8 cellular contexts compared by ENCODE assay signal in genomic region chr5:177004961-177005360, GRCh38. TPM values are rescaled to one million over a fixed set of nuclear protein-coding genes. Genes with fewer than 3 reads are reported as not detected.
DNase-seq lines count a peak whose midpoint lies in the region; ATAC-seq and TF ChIP-seq lines count a peak whose summit lies in the region.

No MANE protein-coding gene starts in this region.

- H3K4me3 ChIP-seq in stomach, result peak overlapping the region; percentile 79 to 97 (median 86)
- H3K4me3 ChIP-seq in adrenal gland, result peak overlapping the region in 1 of 4 donors; percentile 79
- H3K4me3 ChIP-seq in testis, result peak overlapping the region in 1 of 2 donors; percentile 99

- no peaks in the 10 kb centered on the region for H3K9me3 ChIP-seq in stomach
- H3K9me3 ChIP-seq in adrenal gland (replicated peaks in 1 of 3), result no peaks in the 10 kb centered on the region
- H3K9me3 ChIP-seq in testis, result no peaks in the 10 kb centered on the region

- DNase-seq in activated T-cell treated with anti-CD3 and anti-CD28 coated beads, Interleukin-2, amount 50 U/mL, for 24 hours, result no peak
- DNase-seq in activated T-cell treated with anti-CD3 and anti-CD28 coated beads, Interleukin-2, amount 50 U/mL, for 1 hour, result no peak
- DNase-seq in immature natural killer cell (no peak), stomach (no peak), adrenal gland (no peak), testis (no peak)

- no peaks in the 10 kb centered on the region for H3K27me3 Mint-ChIP-seq in activated T-cell treated with anti-CD3 and anti-CD28 coated beads, Interleukin-2, amount 50 U/mL, for 24 hours
- no peaks in the 10 kb centered on the region for H3K27me3 Mint-ChIP-seq in activated T-helper 17 cell treated with anti-CD3 and anti-CD28 coated beads, Interleukin-2, amount 50 U/mL, for 72 hours
- H3K27me3 Mint-ChIP-seq in immature natural killer cell (ENCODE audit: low read depth in 3 of 3), result peaks cover 3 to 12% (median 8%) of the 10 kb centered on the region in 3 donors

- H3K4me3 Mint-ChIP-seq in activated T-cell treated with anti-CD3 and anti-CD28 coated beads, Interleukin-2, amount 50 U/mL, for 24 hours, result peak overlapping the region; percentile 95
- peak overlapping the region; percentile 98 for H3K4me3 Mint-ChIP-seq in activated T-helper 17 cell treated with anti-CD3 and anti-CD28 coated beads, Interleukin-2, amount 50 U/mL, for 72 hours
- peak overlapping the region; percentile 89 to 95 (median 94) for H3K4me3 Mint-ChIP-seq in immature natural killer cell

- peaks cover 12 to 54% (median 32%) of the 10 kb centered on the region in 4 donors for H3K4me1 ChIP-seq in stomach
- H3K4me1 ChIP-seq in adrenal gland (replicated peaks in 1 of 2), result peaks cover 11 to 17% of the 10 kb centered on the region in 2 donors
- H3K4me1 ChIP-seq in testis, result peaks cover 11% of the 10 kb centered on the region

- no peak for ATAC-seq in activated T-helper 17 cell treated with anti-CD3 and anti-CD28 coated beads, Interleukin-2, amount 50 U/mL, for 72 hours (replicated peaks)
- ATAC-seq in GM18519 (IDR thresholded peaks at IDR 0.05; ENCODE audit: low FRiP score, unreplicated experiment), result no peak

- H3K4me1 Mint-ChIP-seq in activated T-cell treated with anti-CD3 and anti-CD28 coated beads, Interleukin-2, amount 50 U/mL, for 24 hours (ENCODE audit: low read depth), result peaks cover 40% of the 10 kb centered on the region
- peaks cover 18% of the 10 kb centered on the region for H3K4me1 Mint-ChIP-seq in activated T-helper 17 cell treated with anti-CD3 and anti-CD28 coated beads, Interleukin-2, amount 50 U/mL, for 72 hours
- H3K4me1 Mint-ChIP-seq in immature natural killer cell, result peaks cover 34 to 52% of the 10 kb centered on the region in 2 donors

- no peak for TF ChIP-seq EP300 in stomach (IDR thresholded peaks at IDR 0.05)

- TF ChIP-seq CTCF in stomach (IDR thresholded peaks at IDR 0.05) (no peak), adrenal gland (IDR thresholded peaks at IDR 0.05) (no peak), testis (IDR thresholded peaks at IDR 0.05) (no peak)

- intact Hi-C loops in stomach (cut with DNase I; ENCODE audit: low total_unique reads) (no loop called here), adrenal gland (cut with DNase I) (no loop called here), testis (cut with DNase I; ENCODE audit: low total_unique reads) (no loop called here)

- H3K36me3 ChIP-seq in stomach (no peaks in the 10 kb centered on the region), adrenal gland (replicated peaks in 1 of 2) (no peaks in the 10 kb centered on the region), testis (ENCODE audit: low read depth, missing control alignments) (no peaks in the 10 kb centered on the region)

- no peaks in the 10 kb centered on the region for H3K9me3 Mint-ChIP-seq in activated T-cell treated with anti-CD3 and anti-CD28 coated beads, Interleukin-2, amount 50 U/mL, for 24 hours
- H3K9me3 Mint-ChIP-seq in activated T-helper 17 cell treated with anti-CD3 and anti-CD28 coated beads, Interleukin-2, amount 50 U/mL, for 72 hours, result no peaks in the 10 kb centered on the region
- H3K9me3 Mint-ChIP-seq in immature natural killer cell, result peaks cover 0 to 4% (median 0%) of the 10 kb centered on the region in 6 donors

- H3K27me3 ChIP-seq in stomach, result no peaks in the 10 kb centered on the region
- no peaks in the 10 kb centered on the region for H3K27me3 ChIP-seq in adrenal gland
- H3K27me3 ChIP-seq in testis, result no peaks in the 10 kb centered on the region

- H3K27ac ChIP-seq in stomach, result no peak overlapping the region
- peak overlapping the region in 1 of 5 donors; percentile 95 for H3K27ac ChIP-seq in adrenal gland
- no peak overlapping the region for H3K27ac ChIP-seq in testis

- peaks cover 42% of the 10 kb centered on the region for H3K36me3 Mint-ChIP-seq in activated T-cell treated with anti-CD3 and anti-CD28 coated beads, Interleukin-2, amount 50 U/mL, for 24 hours (ENCODE audit: low read depth)
- H3K36me3 Mint-ChIP-seq in activated T-helper 17 cell treated with anti-CD3 and anti-CD28 coated beads, Interleukin-2, amount 50 U/mL, for 72 hours (ENCODE audit: low read depth), result peaks cover 26% of the 10 kb centered on the region
- H3K36me3 Mint-ChIP-seq in immature natural killer cell, result peaks cover 0 to 4% (median 0%) of the 10 kb centered on the region in 3 donors

- TF ChIP-seq POLR2A in stomach (IDR thresholded peaks at IDR 0.05), result no peak
- no peak for TF ChIP-seq POLR2A in adrenal gland (IDR thresholded peaks at IDR 0.05)
- no peak for TF ChIP-seq POLR2A in testis (IDR thresholded peaks at IDR 0.05)

- WGBS in stomach, 5 donors, result 85 to 92% (median 90%) methylated on average over 10 of the region's 10 CpGs
- 80 to 90% (median 87%) methylated on average over 8 to 10 of the region's 10 CpGs for WGBS in adrenal gland, 4 donors
- 60 to 64% methylated on average over 10 of the region's 10 CpGs for WGBS in testis, 2 donors

- peak overlapping the region; percentile 98 for H3K27ac Mint-ChIP-seq in activated T-cell treated with anti-CD3 and anti-CD28 coated beads, Interleukin-2, amount 50 U/mL, for 24 hours
- H3K27ac Mint-ChIP-seq in activated T-helper 17 cell treated with anti-CD3 and anti-CD28 coated beads, Interleukin-2, amount 50 U/mL, for 72 hours, result peak overlapping the region; percentile 93
- H3K27ac Mint-ChIP-seq in immature natural killer cell, result peak overlapping the region in 4 of 6 donors; percentile 86 to 93 (median 89)

RNA-seq across cellular contexts. Expression of gene UIMC1, which starts 1.6 kb away (rescaled TPM):
- total RNA-seq in activated T-helper 17 cell treated with anti-CD3 and anti-CD28 coated beads, Interleukin-2, amount 50 U/mL, for 72 hours, result 10 to 100 TPM; 42.5 to 43.0 TPM
- polyA plus RNA-seq in immature natural killer cell (10 to 100 TPM; 12.8 to 21.5 (median 14.9) TPM), stomach (10 to 100 TPM; 17.9 to 27.3 (median 23.8) TPM), adrenal gland (10 to 100 TPM; 32.7 to 51.0 (median 50.5) TPM), testis (ENCODE audit: insufficient read depth, low read depth, low replicate concordance) (141 TPM)
- total RNA-seq in stomach (10 to 100 TPM; 11.6 to 81.7 (median 44.5) TPM), adrenal gland (10 to 100 TPM; 11.2 to 44.5 (median 31.8) TPM), testis (10 to 100 TPM; 78.3 to 89.9 TPM)

RNA-seq across cellular contexts. Expression of gene ZNF346, which starts 17.5 kb away (rescaled TPM):
- total RNA-seq in activated T-helper 17 cell treated with anti-CD3 and anti-CD28 coated beads, Interleukin-2, amount 50 U/mL, for 72 hours, result 10 to 100 TPM; 18.5 to 22.5 TPM
- 10 to 100 TPM in 2 of 3 donors, 1 to 10 TPM in 1; 8.8 to 21.5 (median 10.6) TPM for polyA plus RNA-seq in immature natural killer cell
- 100 to 1,000 TPM in 1 of 5 donors, 10 to 100 TPM in 4; 14.7 to 122 (median 25.7) TPM for total RNA-seq in stomach
- 1 to 10 TPM; 4.7 to 5.3 (median 5.0) TPM for polyA plus RNA-seq in stomach
- total RNA-seq in adrenal gland, result 10 to 100 TPM; 13.3 to 29.4 (median 17.9) TPM
- polyA plus RNA-seq in adrenal gland, result 10 to 100 TPM in 1 of 3 donors, 1 to 10 TPM in 2; 7.9 to 16.8 (median 8.3) TPM
- 10 to 100 TPM; 31.1 to 31.7 TPM for total RNA-seq in testis
- 19.2 TPM for polyA plus RNA-seq in testis (ENCODE audit: insufficient read depth, low read depth, low replicate concordance)
